Comparison of ENCODE assay signal across 21 cellular contexts in genomic region chr6:89134723-89135122, GRCh38. TPM values are rescaled to one million over a fixed set of nuclear protein-coding genes. Genes with fewer than 3 reads are reported as not detected.
DNase-seq lines count a peak whose midpoint lies in the region; ATAC-seq and TF ChIP-seq lines count a peak whose summit lies in the region.
"Had no signal": no experiment of that assay in that cellular context is flagged by ENCODE, and none has a peak within 500 bp of the region (broad histone marks: within the 10 kb centered on the region; RNA-seq: fewer than 3 reads in every experiment).

No MANE protein-coding gene starts in this region.

- no peak overlapping the region for H3K4me3 ChIP-seq in HEK293 (ENCODE audit: low read depth, low read length)
- H3K4me3 ChIP-seq: A549; BLaER1 treated with 17β-estradiol and CSF1 and Interleukin-3, amounts not matched to agents 10 nM and 100 nM; HAP-1 had no signal

- H3K4me1 ChIP-seq in HEK293 (ENCODE audit: control insufficient read depth, insufficient read depth, low read length) (peaks cover 19% of the 10 kb centered on the region), foreskin keratinocyte (peaks cover 5% of the 10 kb centered on the region)
- H3K4me1 ChIP-seq: BE2C; BLaER1 treated with 17β-estradiol and CSF1 and Interleukin-3, amounts not matched to agents 10 nM and 100 nM; HAP-1 had no signal

- no peaks in the 10 kb centered on the region for H3K9me3 ChIP-seq in HEK293 (ENCODE audit: control insufficient read depth, insufficient read depth, low read depth, low read length)
- H3K9me3 ChIP-seq: A549, BE2C, HAP-1 had no signal

- CTCF ChIA-PET in HEK293 (lab: Yijun Ruan, JAX): interaction anchor here (0.5 to 1.2 kb wide), 10 partner anchors 9 to 1803 kb away, joined by 3 to 7 read pairs (median 4); no protein-coding TSS in a partner anchor

- H3K27ac ChIP-seq in HEK293 (ENCODE audit: extremely low read depth, low read depth, low read length) (no peak overlapping the region), foreskin keratinocyte (no peak overlapping the region)
- H3K27ac ChIP-seq: A549; BLaER1 treated with 17β-estradiol and CSF1 and Interleukin-3, amounts not matched to agents 10 nM and 100 nM had no signal

- ATAC-seq in foreskin keratinocyte: peak; percentile 60
- ATAC-seq in HG03025 (IDR thresholded peaks at IDR 0.05; ENCODE audit: low FRiP score, unreplicated experiment): no peak
- no peak for ATAC-seq in GM21528 (IDR thresholded peaks at IDR 0.05; ENCODE audit: low FRiP score, unreplicated experiment)
- ATAC-seq: A549 had no signal

- DNase-seq in ELF-1 (ENCODE audit: low read depth, low spot score): peak; percentile 86
- peak; percentile 71 for DNase-seq in NCI-H69 (lab: John Stamatoyannopoulos, UW)
- DNase-seq in foreskin keratinocyte: peak in 1 of 2 donors; percentile 25
- no peak for DNase-seq in GM19240 (ENCODE audit: insufficient read length, low spot score)
- no peak for DNase-seq in NCI-H446 treated with DMSO at 0.1 percent for 48 hours (lab: John Stamatoyannopoulos, UW)
- DNase-seq: 8988T; ACHN; AML-193; BE2C; Calu3; CD4-positive, alpha-beta T cell; COR-L47; DMS53; DMS79 treated with DMSO at 0.1 percent for 48 hours; GOT3 had no signal

- POLR2A ChIA-PET in HEK293 (lab: Yijun Ruan, JAX): interaction anchor here (0.6 to 2.6 kb wide), 4 partner anchors 13 to 506 kb away, joined by 3 to 10 read pairs (median 4); partner anchors contain the start of genes PM20D2 and PNRC1

- H3K36me3 ChIP-seq in HEK293 (ENCODE audit: control insufficient read depth in 2 of 2, insufficient read depth in 1 of 2, low read length in 2 of 2): no peaks in the 10 kb centered on the region
- H3K36me3 ChIP-seq: BE2C; BLaER1 treated with 17β-estradiol and CSF1 and Interleukin-3, amounts not matched to agents 10 nM and 100 nM; HAP-1 had no signal

- peaks cover 3% of the 10 kb centered on the region for H3K27me3 ChIP-seq in foreskin keratinocyte
- H3K27me3 ChIP-seq: BE2C; BLaER1 treated with 17β-estradiol and CSF1 and Interleukin-3, amounts not matched to agents 10 nM and 100 nM had no signal

- no peak for TF ChIP-seq CTCF in HEK293 (tag by site-specific recombination; IDR thresholded peaks at IDR 0.05)
- TF ChIP-seq CTCF in foreskin keratinocyte (conservative IDR thresholded peaks at IDR 0.05): no peak

TF ChIP-seq in HEK293, 187 proteins besides CTCF, POLR2A, EP300 and RAD21:
- TF ChIP-seq SP7 (tag by site-specific recombination; IDR thresholded peaks at IDR 0.05): 0 out of 2 replicates have a peak, but pooled peaks have one; percentile 22
- TF ChIP-seq REPIN1 (tag by site-specific recombination; IDR thresholded peaks at IDR 0.05; ENCODE audit: low read depth): no peak
- no peak for TF ChIP-seq REST (tag by site-specific recombination; IDR thresholded peaks at IDR 0.05)

RNA-seq across cellular contexts. Expression of gene PM20D2, which starts 11.1 kb away (rescaled TPM):
- total RNA-seq in foreskin keratinocyte: 17.3 and 18.4 TPM in 2 replicates
- polyA plus RNA-seq in foreskin keratinocyte: 4.2 and 5.8 TPM in 2 replicates

RNA-seq across cellular contexts. Expression of gene SRSF12, which starts 16.9 kb away (rescaled TPM):
- total RNA-seq in foreskin keratinocyte: 0.32 and 0.51 TPM in 2 replicates
- 0.30 and 0.33 TPM in 2 replicates for polyA plus RNA-seq in foreskin keratinocyte
- total RNA-seq: CD4-positive, alpha-beta T cell had no signal

RNA-seq across cellular contexts. Expression of gene PNRC1, which starts 54.2 kb away (rescaled TPM):
- 13.6 and 18.4 TPM in 2 replicates for total RNA-seq in foreskin keratinocyte
- polyA plus RNA-seq in foreskin keratinocyte: 10.1 and 10.9 TPM in 2 replicates

Comparison
In these comparisons a context has a peak if more than half of its experiments do, and no peak if none do; other contexts are left out.
1. DNase-seq: peak in ELF-1 (single experiment) and NCI-H69 (single experiment); none in GM19240 (single experiment) and NCI-H446 treated with DMSO at 0.1 percent for 48 hours (single experiment).